Comparison of ENCODE assay signal across 16 cellular contexts in the genomic region with DNA sequence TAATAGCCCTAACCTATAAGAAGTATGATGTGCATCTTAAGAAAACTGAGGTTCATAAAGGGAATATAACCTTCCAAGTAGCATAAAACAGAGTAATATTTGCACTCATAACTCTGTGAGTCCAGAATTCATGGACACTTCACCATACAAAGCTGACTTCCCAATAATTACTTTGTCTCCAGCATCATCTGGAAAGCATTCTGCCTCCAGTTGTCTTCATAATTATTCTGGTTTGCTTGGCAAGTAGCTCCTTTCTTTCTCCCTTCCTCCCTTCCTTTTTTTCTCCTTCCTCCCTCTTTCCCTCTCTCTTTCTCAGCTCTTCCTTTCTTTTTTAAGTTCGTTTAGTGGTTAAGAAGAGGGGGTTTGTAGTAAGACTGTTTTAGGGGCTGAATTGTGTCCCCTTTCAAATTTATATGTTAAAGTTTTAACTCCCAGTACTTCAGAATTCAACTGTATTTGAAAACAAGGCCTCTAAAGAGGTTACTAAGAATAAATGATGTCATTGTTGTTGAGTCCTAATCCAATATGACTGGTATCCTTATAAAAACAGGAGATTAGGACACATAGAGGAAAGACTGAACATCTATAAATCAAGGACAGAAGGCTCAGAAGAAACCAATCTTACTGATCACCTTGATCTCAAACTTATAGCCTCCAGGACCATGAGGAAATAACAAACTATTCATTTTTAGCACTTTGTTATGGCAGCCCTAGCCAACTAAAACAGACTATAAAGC. TPM values are rescaled to one million over a fixed set of nuclear protein-coding genes. Genes with fewer than 3 reads are reported as not detected.
DNase-seq lines count a peak whose midpoint lies in the region; ATAC-seq, FAIRE-seq and TF ChIP-seq lines count a peak whose summit lies in the region.
"Had no signal": no experiment of that assay in that cellular context is flagged by ENCODE, and none has a peak within 500 bp of the region (broad histone marks: within the 10 kb centered on the region; RNA-seq: fewer than 3 reads in every experiment).

No MANE protein-coding gene starts in this region.

- TF ChIP-seq EP300 in HepG2 (IDR thresholded peaks at IDR 0.05; ENCODE audit: low read depth in 2 of 2, low read length in 2 of 2) = no peak
- no peak for TF ChIP-seq EP300 in HepG2 (CRISPR knock-in tag; IDR thresholded peaks at IDR 0.05; ENCODE audit: borderline replicate concordance)

- TF ChIP-seq POLR2A in HepG2 (IDR thresholded peaks at IDR 0.05; ENCODE audit: insufficient read depth in 1 of 2, low read depth in 2 of 2, low read length in 2 of 2) (no peak), right lobe of liver (IDR thresholded peaks at IDR 0.05) (no peak)

- H3K4me3 ChIP-seq in HepG2 (replicated peaks in 1 of 3; ENCODE audit: insufficient read depth in 1 of 3, low read depth in 2 of 3, low read length in 3 of 3) (no peak overlapping the region), right lobe of liver (no peak overlapping the region), endodermal cell (ENCODE audit: low read length) (no peak overlapping the region), tibial artery (no peak overlapping the region), colonic mucosa (no peak overlapping the region)
- H3K4me3 ChIP-seq: PC-9 had no signal

- TF ChIP-seq CTCF in HepG2 (CRISPR knock-in tag; IDR thresholded peaks at IDR 0.05) (no peak), right lobe of liver (IDR thresholded peaks at IDR 0.05) (no peak), endodermal cell (conservative IDR thresholded peaks at IDR 0.05) (no peak), tibial artery (IDR thresholded peaks at IDR 0.05) (no peak), colonic mucosa (IDR thresholded peaks at IDR 0.05) (no peak)

- no peaks in the 10 kb centered on the region for H3K27me3 ChIP-seq in HepG2 (ENCODE audit: control insufficient read depth in 1 of 2, insufficient read depth in 2 of 2, low read length in 2 of 2)
- H3K27me3 ChIP-seq in right lobe of liver = no peaks in the 10 kb centered on the region
- H3K27me3 ChIP-seq in endodermal cell (ENCODE audit: control insufficient read depth, insufficient read depth, low read length, poor library complexity, severe bottlenecking) = no peaks in the 10 kb centered on the region
- no peaks in the 10 kb centered on the region for H3K27me3 ChIP-seq in tibial artery
- H3K27me3 ChIP-seq in colonic mucosa = no peaks in the 10 kb centered on the region

- H3K36me3 ChIP-seq in HepG2 (replicated peaks in 1 of 2; ENCODE audit: control insufficient read depth in 1 of 2, insufficient read depth in 2 of 2, low read length in 2 of 2) = peaks cover 4 to 45% of the 10 kb centered on the region in 2 experiments
- H3K36me3 ChIP-seq in right lobe of liver = peaks cover 0 to 9% (median 3%) of the 10 kb centered on the region in 4 donors
- H3K36me3 ChIP-seq in endodermal cell (ENCODE audit: control insufficient read depth, insufficient read depth, low read length) = no peaks in the 10 kb centered on the region
- H3K36me3 ChIP-seq in tibial artery = peaks cover 2 to 22% (median 21%) of the 10 kb centered on the region in 3 donors
- H3K36me3 ChIP-seq in colonic mucosa = no peaks in the 10 kb centered on the region

- ATAC-seq in HepG2 (no peak), right lobe of liver (no peak)

- 93% methylated on average over 1 of the region's 1 CpG for WGBS in HepG2 (ENCODE audit: low lambda C conversion rate)
- 100% methylated on average over 1 of the region's 1 CpG for WGBS in right lobe of liver (ENCODE audit: insufficient coverage, low coverage, low lambda C conversion rate, missing lambda C conversion rate)
- WGBS in endodermal cell (ENCODE audit: insufficient coverage in 1 of 2, insufficient read length in 1 of 2), 2 experiments = no CpG with 5 or more reads among the region's 1 CpG

- H3K27ac Mint-ChIP-seq in endodermal cell = peak overlapping the region; percentile 72

- peaks cover 39% of the 10 kb centered on the region for H3K4me1 Mint-ChIP-seq in endodermal cell

- H3K9ac ChIP-seq in HepG2 (ENCODE audit: insufficient read depth, low read depth, low read length) = no peak overlapping the region
- no peak overlapping the region for H3K9ac ChIP-seq in endodermal cell (ENCODE audit: extremely low read depth, low read length, poor library complexity, severe bottlenecking)
- H3K9ac ChIP-seq in colonic mucosa (ENCODE audit: low read depth in 2 of 2, low read length in 2 of 2) = no peak overlapping the region

- H3K4me1 ChIP-seq in HepG2 (ENCODE audit: insufficient read depth, low read length) (peaks cover 95% of the 10 kb centered on the region), right lobe of liver (peaks cover 0 to 34% (median 13%) of the 10 kb centered on the region in 4 donors), endodermal cell (ENCODE audit: control insufficient read depth, insufficient read depth, low read length) (peaks cover 3% of the 10 kb centered on the region), tibial artery (peaks cover 0 to 57% (median 16%) of the 10 kb centered on the region in 4 donors), colonic mucosa (no peaks in the 10 kb centered on the region)

- peak overlapping the region; percentile 24 for H3K27ac ChIP-seq in HepG2 (ENCODE audit: extremely low read length, insufficient read depth, low read length)
- H3K27ac ChIP-seq in right lobe of liver = no peak overlapping the region
- no peak overlapping the region for H3K27ac ChIP-seq in endodermal cell (ENCODE audit: low read depth, low read length)
- H3K27ac ChIP-seq in tibial artery = peak overlapping the region; percentile 42 to 67
- H3K27ac ChIP-seq in colonic mucosa = no peak overlapping the region
- H3K27ac ChIP-seq: PC-9 had no signal

- H3K27me3 Mint-ChIP-seq in endodermal cell (ENCODE audit: insufficient read depth) = no peaks in the 10 kb centered on the region

- in situ Hi-C loops in HepG2 (cut with HindIII; ENCODE audit: extremely low pct_ligation_motif_present, low pct_unique_long_range_greater_than_20kb) = loop anchor here (25.0 kb wide), 1 partner anchor 1912 kb away; a partner anchor contains a TSS

- no TSS peak for BruUV-seq in HepG2 (replicated peaks; lab: Mats Ljungman, UMichigan)

- H3K9me3 Mint-ChIP-seq in endodermal cell = peaks cover 7% of the 10 kb centered on the region

- intact Hi-C loops in HepG2 (cut with micrococcal nuclease; ENCODE audit: unreplicated experiment) (no loop called here), right lobe of liver (cut with DNase I) (no loop called here), tibial artery (cut with DNase I; ENCODE audit: low total_unique reads) (no loop called here), colonic mucosa (cut with DNase I) (no loop called here)

- H3K9me3 ChIP-seq in HepG2 (ENCODE audit: low read length) (no peaks in the 10 kb centered on the region), right lobe of liver (no peaks in the 10 kb centered on the region), endodermal cell (ENCODE audit: control insufficient read depth, low read length) (no peaks in the 10 kb centered on the region), tibial artery (no peaks in the 10 kb centered on the region), colonic mucosa (no peaks in the 10 kb centered on the region)

- H4K20me1 ChIP-seq in HepG2 (ENCODE audit: insufficient read depth, low read length) = peaks cover 6% of the 10 kb centered on the region; the same call in 1 of the 2 replicates

- H3K4me3 Mint-ChIP-seq in endodermal cell = no peak overlapping the region

- H3K36me3 Mint-ChIP-seq in endodermal cell (ENCODE audit: low read depth) = peaks cover 9% of the 10 kb centered on the region

- H2AFZ ChIP-seq in HepG2 (ENCODE audit: low read length) = no peak overlapping the region
- H2AFZ ChIP-seq: PC-9 had no signal

- no peak for TF ChIP-seq RAD21 in HepG2 (CRISPR knock-in tag; IDR thresholded peaks at IDR 0.05)

- peak overlapping the region; percentile 25 for H3K4me2 ChIP-seq in HepG2 (ENCODE audit: low read depth, low read length)
- H3K4me2 ChIP-seq: PC-9 had no signal

- FAIRE-seq in HepG2 (lab: Jason Lieb, UNC) = no peak
- FAIRE-seq: GM12892 had no signal

- DNase-seq in HepG2 (ENCODE audit: low spot score) = no peak
- DNase-seq in right lobe of liver = no peak
- DNase-seq in endodermal cell = no peak
- peak; percentile 45 for DNase-seq in myocyte (ENCODE audit: low read depth)
- no peak for DNase-seq in tibial artery
- no peak for DNase-seq in DMS79 treated with DMSO at 0.1 percent for 48 hours (lab: John Stamatoyannopoulos, UW)
- DNase-seq in colonic mucosa = no peak
- DNase-seq in NCI-H2196 treated with DMSO at 0.1 percent for 48 hours (lab: John Stamatoyannopoulos, UW; ENCODE audit: unreplicated experiment) = no peak
- DNase-seq: C1 segment of cervical spinal cord, GF-D8, NCI-H1417, NCI-H1930, NCI-H446, NCI-H748 treated with DMSO at 0.1 percent for 48 hours, PC-9 had no signal

- CTCF ChIA-PET in HepG2 (lab: Yijun Ruan, JAX; ENCODE audit: low intra/inter-chr PET ratio, low total read pairs) = no interaction called here

- H3K79me2 ChIP-seq in HepG2 (ENCODE audit: insufficient read depth, low read length) = peaks cover 92% of the 10 kb centered on the region

- POLR2A ChIA-PET in HepG2 (lab: Yijun Ruan, JAX) = interaction anchor here (0.7 to 4.3 kb wide), 6 partner anchors 11 to 1040 kb away, joined by 3 to 20 read pairs (median 4); a partner anchor contains a TSS

RNA-seq across cellular contexts. Expression of a gene that starts 28.9 kb away (rescaled TPM):
- total RNA-seq in HepG2 (2016; rRNA removed; fragmentation: Illumina TruSeq; extraction: Trizol) (161 and 301 TPM in 2 replicates), right lobe of liver (100 to 1,000 TPM; 145 to 223 (median 189) TPM), endodermal cell (10 to 100 TPM; 33.0 to 34.3 TPM), myocyte (151 and 170 TPM in 2 replicates), colonic mucosa (10 to 100 TPM in 1 of 2 donors, 1 to 10 TPM in 1; 8.8 to 23.4 TPM)
- 38.3 and 39.3 TPM in 2 replicates for total RNA-seq in HepG2 (2016; cell fraction: cytosol; rRNA removed; fragmentation: Illumina TruSeq; extraction: Trizol; ENCODE audit: low read depth)
- total RNA-seq in HepG2 (2016; cell fraction: insoluble cytoplasmic fraction; rRNA removed; fragmentation: Illumina TruSeq; extraction: Trizol) = 172 and 272 TPM in 2 replicates
- 52.0 and 70.0 TPM in 2 replicates for total RNA-seq in HepG2 (2016; cell fraction: membrane; rRNA removed; fragmentation: Illumina TruSeq; extraction: Trizol)
- 317 and 356 TPM in 2 replicates for total RNA-seq in HepG2 (2016; cell fraction: nucleus; rRNA removed; fragmentation: Illumina TruSeq; extraction: Trizol)
- 404 and 436 TPM in 2 replicates for polyA plus RNA-seq in HepG2 (2011; rRNA removed)
- 141 and 281 TPM in 2 replicates for polyA plus RNA-seq in HepG2 (2011; cell fraction: cytosol; rRNA removed)
- 59.5 and 99.9 TPM in 2 replicates for polyA plus RNA-seq in HepG2 (2011; cell fraction: nucleus; rRNA removed)
- polyA plus RNA-seq in HepG2 (2012) = 778 and 1,175 TPM in 2 replicates
- 23.5 and 25.5 TPM in 2 replicates for polyA plus RNA-seq in HepG2 (2016; cell fraction: cytosol; fragmentation: Illumina TruSeq; extraction: Trizol; ENCODE audit: low read depth)
- 122 TPM in 2 replicates for polyA plus RNA-seq in HepG2 (2016; cell fraction: insoluble cytoplasmic fraction; fragmentation: Illumina TruSeq; extraction: Trizol; ENCODE audit: low read depth)
- polyA plus RNA-seq in HepG2 (2016; cell fraction: membrane; fragmentation: Illumina TruSeq; extraction: Trizol; ENCODE audit: low read depth) = 32.9 and 33.4 TPM in 2 replicates
- 310 and 322 TPM in 2 replicates for polyA plus RNA-seq in HepG2 (2016; cell fraction: nucleus; fragmentation: Illumina TruSeq; extraction: Trizol; ENCODE audit: insufficient read depth, low read depth)
- polyA minus RNA-seq in HepG2 (2011; rRNA and poly(A)+ RNA removed; ENCODE audit: low replicate concordance) = 28.8 and 207 TPM in 2 replicates
- 198 and 296 TPM in 2 replicates for polyA minus RNA-seq in HepG2 (2011; cell fraction: cytosol; rRNA and poly(A)+ RNA removed)
- 460 and 590 TPM in 2 replicates for polyA minus RNA-seq in HepG2 (2011; cell fraction: nucleus; rRNA and poly(A)+ RNA removed)
- 36.1 TPM for polyA plus RNA-seq in endodermal cell (2013, experiment 1 of 2)
- 41.4 TPM for polyA plus RNA-seq in endodermal cell (2013, experiment 2 of 2)
- 24.9 TPM for polyA plus RNA-seq in myocyte (2012)

Comparison
In these comparisons a context has a peak if more than half of its experiments do, and no peak if none do; other contexts are left out.
1. H3K27ac ChIP-seq: peak in HepG2 (single experiment) and tibial artery (2 of 2); none in right lobe of liver (0 of 3), endodermal cell (single experiment) and colonic mucosa (single experiment).